In the genomic region with DNA sequence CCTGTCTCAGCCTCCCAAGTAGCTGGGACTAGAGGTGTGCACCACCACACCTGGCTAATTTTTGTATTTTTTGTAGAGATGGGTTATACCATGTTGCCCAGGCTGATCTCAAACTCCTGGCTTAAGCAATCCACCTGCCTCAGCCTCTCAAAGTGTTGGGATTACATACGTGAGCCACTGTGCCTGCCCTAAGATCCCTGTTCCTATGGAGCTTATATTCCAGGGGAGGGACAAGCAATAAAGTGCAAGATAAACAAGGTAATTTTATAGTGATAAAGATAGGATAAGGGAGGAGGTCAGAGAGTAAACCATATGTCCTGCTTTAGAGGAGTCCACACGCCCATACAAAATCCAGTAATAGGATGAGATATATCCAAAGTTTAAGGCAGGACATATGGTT, we compare ENCODE assay signal across 16 cellular contexts.
DNase-seq lines count a peak whose midpoint lies in the region; ATAC-seq, FAIRE-seq and TF ChIP-seq lines count a peak whose summit lies in the region.
"Had no signal": no experiment of that assay in that cellular context is flagged by ENCODE, and none has a peak within 500 bp of the region (broad histone marks: within the 10 kb centered on the region; RNA-seq: fewer than 3 reads in every experiment).

No MANE protein-coding gene starts in this region.

- intact Hi-C loops in left colon (cut with DNase I, micrococcal nuclease): no loop called here

- no peak for ATAC-seq in RWPE2 (ENCODE audit: low read depth)
- peak; percentile 91 for ATAC-seq in left colon
- ATAC-seq in activated CD8-positive, alpha-beta T cell treated with anti-CD3 and anti-CD28 coated beads, Interleukin-2, amount 10 ng/mL, durations not matched to agents 7 days and 5 days: no peak
- no peak for ATAC-seq in GM21360 (IDR thresholded peaks at IDR 0.05; ENCODE audit: unreplicated experiment)
- ATAC-seq: HepG2 had no signal

- TF ChIP-seq CTCF in LNCaP clone FGC (IDR thresholded peaks at IDR 0.05; ENCODE audit: control insufficient read depth, extremely low read depth, insufficient read depth) (no peak), RWPE2 (IDR thresholded peaks at IDR 0.05; ENCODE audit: poor library complexity, severe bottlenecking) (no peak), osteocyte (IDR thresholded peaks at IDR 0.05) (no peak)

- peak; percentile 27 for DNase-seq in LNCaP clone FGC (ENCODE audit: low read depth)
- DNase-seq in RWPE2 (ENCODE audit: low spot score): no peak
- peak in 1 of 2 donors; percentile 37 for DNase-seq in left colon
- DNase-seq in small intestine: peak; percentile 83
- no peak for DNase-seq in activated CD8-positive, alpha-beta T cell treated with anti-CD3 and anti-CD28 coated beads, Interleukin-2, amount 10 ng/mL, durations not matched to agents 7 days and 5 days
- DNase-seq in osteocyte (ENCODE audit: extremely low spot score, unreplicated experiment): no peak
- DNase-seq: CD4-positive, alpha-beta T cell; KG1; NCI-H146; NCI-H2081 treated with DMSO at 0.1 percent for 48 hours; NCI-H774; SHP77 had no signal

- no peaks in the 10 kb centered on the region for H3K9me3 Mint-ChIP-seq in activated CD8-positive, alpha-beta T cell treated with anti-CD3 and anti-CD28 coated beads, Interleukin-2, amount 10 ng/mL, durations not matched to agents 7 days and 5 days (ENCODE audit: insufficient read depth)
- H3K9me3 Mint-ChIP-seq in osteocyte (ENCODE audit: unreplicated experiment): no peaks in the 10 kb centered on the region
- H3K9me3 Mint-ChIP-seq: CD4-positive, alpha-beta T cell; HFFc6 had no signal

- H3K27me3 ChIP-seq in RWPE2 (ENCODE audit: insufficient read depth, poor library complexity, severe bottlenecking) (no peaks in the 10 kb centered on the region), small intestine (ENCODE audit: control insufficient read depth in 2 of 2, insufficient read depth in 2 of 2, low read length in 2 of 2) (no peaks in the 10 kb centered on the region)

- H3K27ac ChIP-seq in RWPE2 (ENCODE audit: poor library complexity, severe bottlenecking): peak overlapping the region; percentile 23
- peak overlapping the region in 1 of 2 donors; percentile 64 for H3K27ac ChIP-seq in small intestine (ENCODE audit: low read depth in 1 of 2, low read length in 1 of 2)

- peaks cover 3% of the 10 kb centered on the region for H3K4me1 ChIP-seq in RWPE2 (ENCODE audit: insufficient read depth, poor library complexity, severe bottlenecking)
- H3K4me1 ChIP-seq in small intestine (ENCODE audit: control insufficient read depth in 2 of 2, insufficient read depth in 1 of 2, low read depth in 1 of 2, low read length in 1 of 2): peaks cover 0 to 7% of the 10 kb centered on the region in 2 donors

- 17 to 62% (median 36%) methylated on average over 2 of the region's 2 CpGs for WGBS in small intestine, 3 donors

- H3K4me3 Mint-ChIP-seq in activated CD8-positive, alpha-beta T cell treated with anti-CD3 and anti-CD28 coated beads, Interleukin-2, amount 10 ng/mL, durations not matched to agents 7 days and 5 days: no peak overlapping the region
- no peak overlapping the region for H3K4me3 Mint-ChIP-seq in osteocyte (ENCODE audit: unreplicated experiment)
- H3K4me3 Mint-ChIP-seq: CD4-positive, alpha-beta T cell; HFFc6 had no signal

- peaks cover 17% of the 10 kb centered on the region for H3K4me1 Mint-ChIP-seq in activated CD8-positive, alpha-beta T cell treated with anti-CD3 and anti-CD28 coated beads, Interleukin-2, amount 10 ng/mL, durations not matched to agents 7 days and 5 days (ENCODE audit: low read depth)
- H3K4me1 Mint-ChIP-seq in osteocyte (ENCODE audit: unreplicated experiment): peaks cover 6% of the 10 kb centered on the region

- H3K27me3 Mint-ChIP-seq in activated CD8-positive, alpha-beta T cell treated with anti-CD3 and anti-CD28 coated beads, Interleukin-2, amount 10 ng/mL, durations not matched to agents 7 days and 5 days (ENCODE audit: low read depth): no peaks in the 10 kb centered on the region
- H3K27me3 Mint-ChIP-seq in osteocyte (ENCODE audit: unreplicated experiment): no peaks in the 10 kb centered on the region
- H3K27me3 Mint-ChIP-seq: CD4-positive, alpha-beta T cell had no signal

- CTCF ChIA-PET in activated CD8-positive, alpha-beta T cell treated with anti-CD3 and anti-CD28 coated beads, Interleukin-2, amount 10 ng/mL, durations not matched to agents 7 days and 5 days (lab: Charles Lee): interaction anchor here (1.4 to 2.3 kb wide), 2 partner anchors 11 to 453 kb away, joined by 3 to 8 read pairs; a partner anchor contains a TSS

- POLR2A ChIA-PET in activated CD8-positive, alpha-beta T cell treated with anti-CD3 and anti-CD28 coated beads, Interleukin-2, amount 10 ng/mL, durations not matched to agents 7 days and 5 days (lab: Charles Lee): no interaction called here

- no peak overlapping the region for H3K27ac Mint-ChIP-seq in activated CD8-positive, alpha-beta T cell treated with anti-CD3 and anti-CD28 coated beads, Interleukin-2, amount 10 ng/mL, durations not matched to agents 7 days and 5 days
- no peak overlapping the region for H3K27ac Mint-ChIP-seq in osteocyte (ENCODE audit: unreplicated experiment)
- H3K27ac Mint-ChIP-seq: CD4-positive, alpha-beta T cell; HFFc6 had no signal

- H3K36me3 ChIP-seq in RWPE2 (ENCODE audit: low read depth) (no peaks in the 10 kb centered on the region), small intestine (ENCODE audit: control insufficient read depth in 2 of 2, insufficient read depth in 2 of 2, low read length in 2 of 2) (no peaks in the 10 kb centered on the region)

- H3K9me3 ChIP-seq in RWPE2 (ENCODE audit: severe bottlenecking): no peaks in the 10 kb centered on the region
- no peaks in the 10 kb centered on the region for H3K9me3 ChIP-seq in small intestine (ENCODE audit: control insufficient read depth, low read depth)

- H3K4me3 ChIP-seq in LNCaP clone FGC (ENCODE audit: low read depth, low read length) (no peak overlapping the region), RWPE2 (ENCODE audit: severe bottlenecking) (no peak overlapping the region), small intestine (ENCODE audit: low read depth in 1 of 2, low read length in 2 of 2) (no peak overlapping the region)

- H3K36me3 Mint-ChIP-seq in activated CD8-positive, alpha-beta T cell treated with anti-CD3 and anti-CD28 coated beads, Interleukin-2, amount 10 ng/mL, durations not matched to agents 7 days and 5 days (ENCODE audit: low read depth): no peaks in the 10 kb centered on the region
- no peaks in the 10 kb centered on the region for H3K36me3 Mint-ChIP-seq in osteocyte (ENCODE audit: unreplicated experiment)

- FAIRE-seq in small intestine (lab: Jason Lieb, UNC): no peak
- FAIRE-seq: GM19239, HepG2 had no signal

Comparison
In these comparisons a context has a peak if more than half of its experiments do, and no peak if none do; other contexts are left out.
1. DNase-seq: peak in LNCaP clone FGC (single experiment) and small intestine (single experiment); none in RWPE2 (single experiment), activated CD8-positive, alpha-beta T cell treated with anti-CD3 and anti-CD28 coated beads, Interleukin-2, amount 10 ng/mL, durations not matched to agents 7 days and 5 days (single experiment) and osteocyte (single experiment).